In genomic region chr5:154384480-154385235, GRCh38 we compare ENCODE assay signal across 10 cellular contexts.
DNase-seq lines count a peak whose midpoint lies in the region; ATAC-seq, FAIRE-seq and TF ChIP-seq lines count a peak whose summit lies in the region.
"Had no signal": no experiment of that assay in that cellular context is flagged by ENCODE, and none has a peak within 500 bp of the region (broad histone marks: within the 10 kb centered on the region; RNA-seq: fewer than 3 reads in every experiment).

No MANE protein-coding gene starts in this region.

- TF ChIP-seq EP300 in H1 (IDR thresholded peaks at IDR 0.05; ENCODE audit: borderline replicate concordance in 1 of 2, low read depth in 2 of 2, low read length in 2 of 2) = no peak

- no peak overlapping the region for H3K4ac ChIP-seq in H1 (replicated peaks; ENCODE audit: insufficient read length, low read depth, low read length)

- ATAC-seq in GM19467 (IDR thresholded peaks at IDR 0.05; ENCODE audit: unreplicated experiment) (peak; percentile 97), HG03342 (IDR thresholded peaks at IDR 0.05; ENCODE audit: unreplicated experiment) (peak; percentile 98)
- ATAC-seq: upper lobe of right lung had no signal

- CTCF ChIA-PET in H1 (lab: Charles Lee; ENCODE audit: partially characterized antibody) = interaction anchor here (0.6 to 2.8 kb wide), 4 partner anchors 20 to 552 kb away, joined by 3 to 8 read pairs (median 5); no protein-coding TSS in a partner anchor

- no peak for FAIRE-seq in H1 (lab: Jason Lieb, UNC)

- no peaks in the 10 kb centered on the region for H3K9me3 ChIP-seq in H1 (ENCODE audit: insufficient read depth in 2 of 2, low read depth in 1 of 2, low read length in 1 of 2)
- H3K9me3 ChIP-seq in WERI-Rb-1 (ENCODE audit: severe bottlenecking) = no peaks in the 10 kb centered on the region
- H3K9me3 ChIP-seq: neutrophil, upper lobe of right lung had no signal

- no peak overlapping the region for H2AFZ ChIP-seq in H1 (ENCODE audit: low read length)

- H3K79me1 ChIP-seq in H1 (ENCODE audit: low read depth, low read length) = no peaks in the 10 kb centered on the region

- H3K23me2 ChIP-seq in H1 (ENCODE audit: low read depth, low read length) = no peaks in the 10 kb centered on the region

- H4K20me1 ChIP-seq in H1 (replicated peaks in 1 of 2; ENCODE audit: control insufficient read depth in 1 of 2, insufficient read depth in 2 of 2, low read length in 2 of 2) = no peaks in the 10 kb centered on the region

- H3K56ac ChIP-seq in H1 (replicated peaks; ENCODE audit: insufficient read length, low read depth, low read length) = no peak overlapping the region

- no peaks in the 10 kb centered on the region for H3K79me2 ChIP-seq in H1 (ENCODE audit: control insufficient read depth in 1 of 2, insufficient read depth in 2 of 2, low read length in 2 of 2)

- H4K8ac ChIP-seq in H1 (ENCODE audit: extremely low read depth, insufficient read depth, low read length) = peak overlapping the region; percentile 22; the same call in 1 of the 2 replicates

- POLR2A ChIA-PET in H1 (lab: Charles Lee; ENCODE audit: partially characterized antibody) = no interaction called here

- H2BK20ac ChIP-seq in H1 (ENCODE audit: low read length) = no peak overlapping the region

- TF ChIP-seq CTCF in GM06990 (IDR thresholded peaks at IDR 0.05; ENCODE audit: insufficient read depth, low read length, poor library complexity, severe bottlenecking) (no peak), H1 (IDR thresholded peaks at IDR 0.05; ENCODE audit: control extremely low read depth in 1 of 3, insufficient read depth in 1 of 3, low read depth in 1 of 3, low read length in 3 of 3) (no peak), WERI-Rb-1 (IDR thresholded peaks at IDR 0.05; ENCODE audit: low read depth, low read length) (no peak), coronary artery (IDR thresholded peaks at IDR 0.05) (no peak)

- no peak overlapping the region for H2BK12ac ChIP-seq in H1 (ENCODE audit: low read depth, low read length)

- H3K18ac ChIP-seq in H1 (ENCODE audit: extremely low read depth, low read length) = no peak overlapping the region

- TF ChIP-seq POLR2A in H1 (IDR thresholded peaks at IDR 0.05; ENCODE audit: control extremely low read depth in 1 of 2, low read depth in 2 of 2, low read length in 2 of 2) = no peak

- H2BK120ac ChIP-seq in H1 (replicated peaks; ENCODE audit: low read depth, low read length) = no peak overlapping the region

- H3K14ac ChIP-seq in H1 (ENCODE audit: insufficient read length) = no peak overlapping the region

- H2BK15ac ChIP-seq in H1 (ENCODE audit: low read length) = no peak overlapping the region

- DNase-seq in GM06990 (ENCODE audit: extremely low read depth, insufficient read length) (peak; percentile 85), H1 (ENCODE audit: low read depth in 1 of 2, low spot score in 2 of 2) (no peak), WERI-Rb-1 (no peak), substantia nigra (lab: John Stamatoyannopoulos, UW) (no peak), coronary artery (ENCODE audit: low spot score) (no peak), D341Med (ENCODE audit: low spot score) (no peak)
- DNase-seq: upper lobe of right lung had no signal

- H3K27ac ChIP-seq in H1 (ENCODE audit: low read depth, low read length) (no peak overlapping the region), WERI-Rb-1 (no peak overlapping the region), substantia nigra (ENCODE audit: low read depth, low read length, poor library complexity, severe bottlenecking) (no peak overlapping the region), coronary artery (no peak overlapping the region)
- H3K27ac ChIP-seq: neutrophil, upper lobe of right lung had no signal

- no peak overlapping the region for H2BK5ac ChIP-seq in H1 (ENCODE audit: low read depth, low read length)

- 58% methylated on average over 9 of the region's 9 CpGs; no CpG with 5 or more reads in 1 of the 2 experiments for WGBS in H1 (ENCODE audit: extremely low coverage in 1 of 2, insufficient coverage in 1 of 2, insufficient read length in 1 of 2, insufficient replicate concordance in 2 of 2, low coverage in 1 of 2, low lambda C conversion rate in 2 of 2, missing lambda C conversion rate in 1 of 2), 2 experiments

- H2AK5ac ChIP-seq in H1 (ENCODE audit: low read depth, low read length) = no peak overlapping the region

- H4K91ac ChIP-seq in H1 (replicated peaks; ENCODE audit: insufficient read length, low read length) = no peak overlapping the region

- no peak overlapping the region for H3K4me2 ChIP-seq in H1 (ENCODE audit: insufficient read depth in 1 of 2, low read depth in 2 of 2, low read length in 2 of 2)

- TF ChIP-seq RAD21 in H1 (IDR thresholded peaks at IDR 0.05 in 1 of 2, conservative IDR thresholded peaks at IDR 0.05 in 1 of 2; ENCODE audit: low read depth in 2 of 2, low read length in 2 of 2) = no peak

- no peak overlapping the region for H3K9ac ChIP-seq in H1 (replicated peaks in 1 of 4; ENCODE audit: extremely low read depth in 1 of 4, low read depth in 3 of 4, low read length in 3 of 4)

- no peak overlapping the region for H4K5ac ChIP-seq in H1 (ENCODE audit: insufficient read length, low read depth, low read length)

- H3K4me3 ChIP-seq in GM06990 (replicated peaks; ENCODE audit: low read depth, low read length) (no peak overlapping the region), H1 (ENCODE audit: extremely low read depth in 1 of 4, insufficient read depth in 2 of 4, low read depth in 3 of 4, low read length in 4 of 4) (no peak overlapping the region), WERI-Rb-1 (ENCODE audit: low read depth, low read length) (no peak overlapping the region), coronary artery (no peak overlapping the region)
- H3K4me3 ChIP-seq: upper lobe of right lung had no signal

- H3K36me3 ChIP-seq in GM06990 (ENCODE audit: control insufficient read depth, insufficient read depth, low read length) (peaks cover 26% of the 10 kb centered on the region), H1 (ENCODE audit: control insufficient read depth in 2 of 4, insufficient read depth in 4 of 4, low read length in 3 of 4) (no peaks in the 10 kb centered on the region), WERI-Rb-1 (no peaks in the 10 kb centered on the region)

- H3K23ac ChIP-seq in H1 (ENCODE audit: insufficient read length) = no peak overlapping the region

- H3K27me3 ChIP-seq in GM06990 (replicated peaks; ENCODE audit: control insufficient read depth, insufficient read depth, low read length) (no peaks in the 10 kb centered on the region), H1 (replicated peaks in 1 of 4; ENCODE audit: control insufficient read depth in 3 of 4, extremely low read depth in 1 of 4, insufficient read depth in 3 of 4, low read length in 3 of 4) (no peaks in the 10 kb centered on the region), WERI-Rb-1 (ENCODE audit: insufficient read depth, low read depth, severe bottlenecking) (no peaks in the 10 kb centered on the region)
- H3K27me3 ChIP-seq: neutrophil, upper lobe of right lung had no signal

- peaks cover 0 to 5% (median 2%) of the 10 kb centered on the region in 4 experiments; a peak in 3 of 7 replicates for H3K4me1 ChIP-seq in H1 (replicated peaks in 1 of 4; ENCODE audit: control insufficient read depth in 3 of 4, insufficient read depth in 4 of 4, low read length in 3 of 4)
- H3K4me1 ChIP-seq: upper lobe of right lung had no signal

TF ChIP-seq in H1, 55 proteins besides CTCF, POLR2A, EP300 and RAD21:
- TF ChIP-seq BACH1 (IDR thresholded peaks at IDR 0.05; ENCODE audit: low read length) (peak; percentile 24; the same call in 1 of the 2 replicates), EGR1 (IDR thresholded peaks at IDR 0.05; ENCODE audit: borderline replicate concordance, low read depth, low read length) (no peak), BCL11A (IDR thresholded peaks at IDR 0.05; ENCODE audit: low read depth in 2 of 2, low read length in 2 of 2) (no peak)
